ENCODE assay signal across 9 cellular contexts in genomic region chr1:85577421-85578320, GRCh38. TPM values are rescaled to one million over a fixed set of nuclear protein-coding genes. Genes with fewer than 3 reads are reported as not detected.
DNase-seq lines count a peak whose midpoint lies in the region; ATAC-seq and TF ChIP-seq lines count a peak whose summit lies in the region.
"Had no signal": no experiment of that assay in that cellular context is flagged by ENCODE, and none has a peak within 500 bp of the region (broad histone marks: within the 10 kb centered on the region; RNA-seq: fewer than 3 reads in every experiment).

No MANE protein-coding gene starts in this region.

- intact Hi-C loops in mammary epithelial cell (cut with micrococcal nuclease): loop anchor here (1.0 to 2.0 kb wide), 3 partner anchors 82 to 269 kb away; no protein-coding TSS in a partner anchor

- H3K27ac ChIP-seq in mammary epithelial cell (ENCODE audit: insufficient read depth, low read depth, low read length) (peak overlapping the region; percentile 0), subcutaneous abdominal adipose tissue (ENCODE audit: low read depth, low read length) (peak overlapping the region; percentile 98)

- H3K4me3 ChIP-seq in MG63: peak overlapping the region; percentile 74
- peak overlapping the region; percentile 61 to 76 (median 64) for H3K4me3 ChIP-seq in mammary epithelial cell (replicated peaks in 1 of 3; ENCODE audit: insufficient read depth in 1 of 3, low read depth in 2 of 3, low read length in 3 of 3)
- peak overlapping the region; percentile 61 to 95 (median 70) for H3K4me3 ChIP-seq in subcutaneous abdominal adipose tissue (ENCODE audit: low read depth in 1 of 5, low read length in 5 of 5)

- H3K9ac ChIP-seq in mammary epithelial cell (ENCODE audit: insufficient read depth, low read length) (no peak overlapping the region), subcutaneous abdominal adipose tissue (ENCODE audit: low read length in 5 of 5) (peak overlapping the region; percentile 63 to 80 (median 67))

- H4K20me1 ChIP-seq in mammary epithelial cell (ENCODE audit: insufficient read depth, low read length): no peaks in the 10 kb centered on the region

- dilution Hi-C loops in mammary epithelial cell (cut with HindIII; ENCODE audit: low sequenced_read_pairs): no loop called here

- WGBS in mammary epithelial cell (ENCODE audit: low coverage, missing lambda C conversion rate): 7% methylated on average over 28 of the region's 33 CpGs

- H3K4me2 ChIP-seq in mammary epithelial cell (ENCODE audit: insufficient read depth, low read depth, low read length): peak overlapping the region; percentile 97

- TF ChIP-seq CTCF in GM10248 (IDR thresholded peaks at IDR 0.05; ENCODE audit: control extremely low read depth, extremely low read depth, low read depth, missing control alignments) (no peak), mammary epithelial cell (conservative IDR thresholded peaks at IDR 0.05 in 1 of 2, IDR thresholded peaks at IDR 0.05 in 1 of 2; ENCODE audit: extremely low read depth in 1 of 2, insufficient read depth in 1 of 2, low read depth in 1 of 2, low read length in 2 of 2) (no peak)

- DNase-seq in GM10248 (ENCODE audit: extremely low spot score) (peak; percentile 24), MG63 (peak; percentile 77), mammary epithelial cell (peak; percentile 17), left kidney (ENCODE audit: low read depth, low spot score) (peak; percentile 73), NCI-H1417 (lab: John Stamatoyannopoulos, UW) (no peak), NCI-H1417 treated with DMSO at 0.1 percent for 48 hours (lab: John Stamatoyannopoulos, UW) (no peak)

- H3K36me3 ChIP-seq in MG63 (peaks cover 53% of the 10 kb centered on the region), mammary epithelial cell (ENCODE audit: insufficient read depth, low read length) (peaks cover 13% of the 10 kb centered on the region), subcutaneous abdominal adipose tissue (ENCODE audit: control insufficient read depth in 5 of 5, insufficient read depth in 5 of 5, low read length in 5 of 5) (peaks cover 0 to 10% (median 10%) of the 10 kb centered on the region in 5 donors)

- peaks cover 21% of the 10 kb centered on the region for H3K79me2 ChIP-seq in mammary epithelial cell (ENCODE audit: insufficient read depth, low read length)

- H3K9me3 ChIP-seq in MG63: no peaks in the 10 kb centered on the region; the same call in 1 of the 2 replicates
- no peaks in the 10 kb centered on the region for H3K9me3 ChIP-seq in mammary epithelial cell (replicated peaks; ENCODE audit: insufficient read depth, low read length)
- no peaks in the 10 kb centered on the region for H3K9me3 ChIP-seq in subcutaneous abdominal adipose tissue (ENCODE audit: control insufficient read depth in 5 of 5, low read length in 5 of 5)

- POLR2A ChIA-PET in GM10248 (lab: Yijun Ruan, JAX): no interaction called here

- H3K4me1 ChIP-seq in mammary epithelial cell (ENCODE audit: insufficient read depth, low read length) (peaks cover 48% of the 10 kb centered on the region), subcutaneous abdominal adipose tissue (ENCODE audit: control insufficient read depth in 5 of 5, insufficient read depth in 5 of 5, low read length in 5 of 5) (peaks cover 5 to 63% (median 46%) of the 10 kb centered on the region in 5 donors)

- in situ Hi-C loops in mammary epithelial cell (cut with MboI; ENCODE audit: low sequenced_read_pairs in 2 of 2): loop anchor here (10.0 to 25.0 kb wide), 3 partner anchors 83 to 273 kb away; no protein-coding TSS in a partner anchor

- BruUV-seq in mammary epithelial cell (replicated peaks; lab: Mats Ljungman, UMichigan): no TSS peak

- peak overlapping the region; percentile 77 for H2AFZ ChIP-seq in mammary epithelial cell (ENCODE audit: low read depth, low read length)

- CTCF ChIA-PET in GM10248 (lab: Yijun Ruan, JAX) (interaction anchor here (1.7 kb wide), 1 partner anchor 8 kb away, joined by 7 read pairs; no protein-coding TSS in a partner anchor), mammary epithelial cell (lab: Charles Lee; ENCODE audit: low non-redundant PET) (no interaction called here)

- H3K27me3 ChIP-seq in MG63: no peaks in the 10 kb centered on the region
- H3K27me3 ChIP-seq in mammary epithelial cell (ENCODE audit: insufficient read depth, low read length): no peaks in the 10 kb centered on the region
- no peaks in the 10 kb centered on the region for H3K27me3 ChIP-seq in subcutaneous abdominal adipose tissue (ENCODE audit: control insufficient read depth in 5 of 5, insufficient read depth in 4 of 5, low read length in 5 of 5)

- ATAC-seq in GM21619 (IDR thresholded peaks at IDR 0.05; ENCODE audit: unreplicated experiment): peak; percentile 20

RNA-seq across cellular contexts. Expression of gene CCN1, which starts 2.9 kb away (rescaled TPM):
- 171 and 192 TPM in 2 replicates for total RNA-seq in MG63 (2014; rRNA removed; shearing (Covaris generic); ENCODE audit: low replicate concordance)
- 100 to 1,000 TPM in 1 of 2 donors, 10 to 100 TPM in 1; 59.7 to 164 TPM for total RNA-seq in mammary epithelial cell
- polyA plus RNA-seq in mammary epithelial cell: 83.8 TPM
- polyA minus RNA-seq in mammary epithelial cell: 130 TPM
- total RNA-seq: activated CD8-positive, alpha-beta memory T cell treated with anti-CD3 and anti-CD28 coated beads for 36 hours had no signal

Comparison
In these comparisons a context has a peak if more than half of its experiments do, and no peak if none do; other contexts are left out.
1. DNase-seq: peak in GM10248 (single experiment), MG63 (single experiment), mammary epithelial cell (single experiment) and left kidney (single experiment); none in NCI-H1417 (0 of 3) and NCI-H1417 treated with DMSO at 0.1 percent for 48 hours (single experiment).
2. Peak in every context shown above with its lines, with median percentiles within 50 percentile points of each other: H3K4me3 ChIP-seq.